ENCODE assay signal across 28 cellular contexts in genomic region chr3:99949956-99950670, GRCh38.
A peak's percentile ranks its signal among the peaks of the same experiment; 100 is the strongest.
DNase-seq lines count a peak whose midpoint lies in the region; ATAC-seq, FAIRE-seq and TF ChIP-seq lines count a peak whose summit lies in the region.
"Had no signal": no experiment of that assay in that cellular context is flagged by ENCODE, and none has a peak within 500 bp of the region (broad histone marks: within the 10 kb centered on the region; RNA-seq: fewer than 3 reads in every experiment).

No MANE protein-coding gene starts in this region.

- H4K20me1 ChIP-seq in astrocyte (ENCODE audit: insufficient read depth, low read length), result no peaks in the 10 kb centered on the region

- H3K27me3 ChIP-seq in astrocyte (ENCODE audit: insufficient read depth, low read length) (no peaks in the 10 kb centered on the region), stomach smooth muscle (ENCODE audit: control insufficient read depth in 1 of 2, insufficient read depth in 2 of 2, low read length in 2 of 2) (no peaks in the 10 kb centered on the region)
- H3K27me3 ChIP-seq: heart left ventricle, right lobe of liver had no signal

- H3K9me3 ChIP-seq in astrocyte (ENCODE audit: insufficient read depth, low read depth, low read length) (no peaks in the 10 kb centered on the region), stomach smooth muscle (ENCODE audit: control insufficient read depth in 2 of 2, low read length in 2 of 2) (no peaks in the 10 kb centered on the region)
- H3K9me3 ChIP-seq: heart left ventricle, right lobe of liver had no signal

- H3K4me1 Mint-ChIP-seq in astrocyte (ENCODE audit: low read depth, unreplicated experiment) (peaks cover 51% of the 10 kb centered on the region), osteocyte (ENCODE audit: unreplicated experiment) (peaks cover 32% of the 10 kb centered on the region)
- H3K4me1 Mint-ChIP-seq: central memory CD8-positive, alpha-beta T cell had no signal

- no peaks in the 10 kb centered on the region for H3K36me3 ChIP-seq in astrocyte (ENCODE audit: insufficient read depth, low read length)
- no peaks in the 10 kb centered on the region for H3K36me3 ChIP-seq in stomach smooth muscle (ENCODE audit: control insufficient read depth in 2 of 2, insufficient read depth in 2 of 2, low read length in 2 of 2)
- H3K36me3 ChIP-seq: heart left ventricle, right lobe of liver had no signal

- no peak for TF ChIP-seq CTCF in astrocyte (IDR thresholded peaks at IDR 0.05; ENCODE audit: insufficient read depth, low read depth, low read length)
- no peak for TF ChIP-seq CTCF in osteocyte (IDR thresholded peaks at IDR 0.05)

- no peaks in the 10 kb centered on the region for H3K27me3 Mint-ChIP-seq in astrocyte (ENCODE audit: low read depth, unreplicated experiment)
- no peaks in the 10 kb centered on the region for H3K27me3 Mint-ChIP-seq in osteocyte (ENCODE audit: unreplicated experiment)
- H3K27me3 Mint-ChIP-seq: activated CD8-positive, alpha-beta memory T cell treated with anti-CD3 and anti-CD28 coated beads, Interleukin-2, amount 10 ng/mL, durations not matched to agents 7 days and 5 days; CD4-positive, alpha-beta T cell; central memory CD8-positive, alpha-beta T cell; dendritic cell treated with granulocyte-macrophage colony-stimulating factor and Interleukin-4, amounts not matched to agents 40 ng/mL and 50 ng/mL, for 4 days had no signal

- no peak overlapping the region for H3K4me3 Mint-ChIP-seq in astrocyte (ENCODE audit: unreplicated experiment)
- H3K4me3 Mint-ChIP-seq in osteocyte (ENCODE audit: unreplicated experiment), result no peak overlapping the region
- H3K4me3 Mint-ChIP-seq: activated CD8-positive, alpha-beta memory T cell treated with anti-CD3 and anti-CD28 coated beads, Interleukin-2, amount 10 ng/mL, durations not matched to agents 7 days and 5 days; activated T-cell treated with anti-CD3 and anti-CD28 coated beads, Interleukin-2, amount 50 U/mL, for 4 hours; CD4-positive, alpha-beta T cell; central memory CD8-positive, alpha-beta T cell; dendritic cell treated with granulocyte-macrophage colony-stimulating factor and Interleukin-4, amounts not matched to agents 40 ng/mL and 50 ng/mL, for 4 days; T-helper 1 cell treated with Interleukin-12 subunit alpha and Interleukin-12 subunit beta and Interleukin-4 antibody, amounts not matched to agents 30 μg/mL and 1 μg/mL, for 36 hours had no signal

- no peaks in the 10 kb centered on the region for H3K79me2 ChIP-seq in astrocyte (ENCODE audit: insufficient read depth, low read length)
- H3K79me2 ChIP-seq: parathyroid adenoma had no signal

- no peak overlapping the region for H3K4me2 ChIP-seq in astrocyte (ENCODE audit: low read length)
- H3K4me2 ChIP-seq: KMS-11 had no signal

- H3K4me3 ChIP-seq in astrocyte (ENCODE audit: insufficient read depth, low read depth, low read length) (no peak overlapping the region), stomach smooth muscle (ENCODE audit: low read length in 2 of 2) (no peak overlapping the region)
- H3K4me3 ChIP-seq: heart left ventricle, right lobe of liver had no signal

- DNase-seq in astrocyte (ENCODE audit: low read depth) (no peak), osteocyte (ENCODE audit: extremely low spot score, unreplicated experiment) (no peak), NCI-H2107 treated with DMSO at 0.1 percent for 48 hours (lab: John Stamatoyannopoulos, UW; ENCODE audit: unreplicated experiment) (no peak)
- DNase-seq: activated CD4-positive, alpha-beta T cell treated with anti-CD3 and anti-CD28 coated beads, Interleukin-2, amount 50 U/mL, for 4 hours; activated CD8-positive, alpha-beta memory T cell treated with anti-CD3 and anti-CD28 coated beads, Interleukin-2, amount 10 ng/mL, durations not matched to agents 7 days and 5 days; activated T-cell treated with anti-CD3 and anti-CD28 coated beads, Interleukin-2, amount 50 U/mL, for 4 hours; CD4-positive, alpha-beta T cell; H7; heart left ventricle; kidney glomerular epithelial cell; NCI-H1417 treated with DMSO at 0.1 percent for 48 hours; NCI-H2029 treated with DMSO at 0.1 percent for 48 hours; NCI-H524 treated with DMSO at 0.1 percent for 48 hours; right lobe of liver; Right ventricle myocardium superior; stimulated activated CD4-positive, alpha-beta T cell treated with anti-CD3 and anti-CD28 coated beads, Interleukin-4, amount 100 ng/mL, for 1 hour had no signal

- H3K27ac Mint-ChIP-seq in astrocyte (ENCODE audit: unreplicated experiment) (peak overlapping the region; percentile 78), osteocyte (ENCODE audit: unreplicated experiment) (peak overlapping the region; percentile 54)
- H3K27ac Mint-ChIP-seq: activated CD8-positive, alpha-beta memory T cell treated with anti-CD3 and anti-CD28 coated beads, Interleukin-2, amount 10 ng/mL, durations not matched to agents 7 days and 5 days; CD4-positive, alpha-beta T cell; dendritic cell treated with granulocyte-macrophage colony-stimulating factor and Interleukin-4, amounts not matched to agents 40 ng/mL and 50 ng/mL, for 4 days; T-helper 1 cell treated with Interleukin-12 subunit alpha and Interleukin-12 subunit beta and Interleukin-4 antibody, amounts not matched to agents 30 μg/mL and 1 μg/mL, for 36 hours had no signal

- H3K27ac ChIP-seq in astrocyte (ENCODE audit: low read depth, low read length) (no peak overlapping the region), stomach smooth muscle (ENCODE audit: low read length) (peak overlapping the region; percentile 18)
- H3K27ac ChIP-seq: HL-60, KMS-11, parathyroid adenoma, right lobe of liver had no signal

- H3K9me3 Mint-ChIP-seq in astrocyte (ENCODE audit: unreplicated experiment) (no peaks in the 10 kb centered on the region), osteocyte (ENCODE audit: unreplicated experiment) (no peaks in the 10 kb centered on the region)
- H3K9me3 Mint-ChIP-seq: activated T-cell treated with anti-CD3 and anti-CD28 coated beads, Interleukin-2, amount 50 U/mL, for 4 hours; CD4-positive, alpha-beta T cell; central memory CD8-positive, alpha-beta T cell; dendritic cell treated with granulocyte-macrophage colony-stimulating factor and Interleukin-4, amounts not matched to agents 40 ng/mL and 50 ng/mL, for 4 days; T-helper 1 cell treated with Interleukin-12 subunit alpha and Interleukin-12 subunit beta and Interleukin-4 antibody, amounts not matched to agents 30 μg/mL and 1 μg/mL, for 36 hours had no signal

- H3K4me1 ChIP-seq in astrocyte (ENCODE audit: insufficient read depth, low read length), result peaks cover 36% of the 10 kb centered on the region
- H3K4me1 ChIP-seq in stomach smooth muscle (ENCODE audit: control insufficient read depth, insufficient read depth, low read length), result peaks cover 9% of the 10 kb centered on the region

- no peak overlapping the region for H2AFZ ChIP-seq in astrocyte (ENCODE audit: low read depth, low read length)

- no peak for FAIRE-seq in astrocyte (lab: Jason Lieb, UNC)

- H3K36me3 Mint-ChIP-seq in astrocyte (ENCODE audit: low read depth, unreplicated experiment), result no peaks in the 10 kb centered on the region
- H3K36me3 Mint-ChIP-seq in osteocyte (ENCODE audit: unreplicated experiment), result no peaks in the 10 kb centered on the region
- H3K36me3 Mint-ChIP-seq: activated CD8-positive, alpha-beta memory T cell treated with anti-CD3 and anti-CD28 coated beads, Interleukin-2, amount 10 ng/mL, durations not matched to agents 7 days and 5 days had no signal

- peak; percentile 30 for ATAC-seq in GM19463 (IDR thresholded peaks at IDR 0.05; ENCODE audit: unreplicated experiment)
- no peak for ATAC-seq in GM21737 (IDR thresholded peaks at IDR 0.05; ENCODE audit: unreplicated experiment)
- no peak for ATAC-seq in GM21423 (IDR thresholded peaks at IDR 0.05; ENCODE audit: unreplicated experiment)
- ATAC-seq: activated CD8-positive, alpha-beta memory T cell treated with anti-CD3 and anti-CD28 coated beads, Interleukin-2, amount 10 ng/mL, durations not matched to agents 7 days and 5 days; activated T-cell treated with anti-CD3 and anti-CD28 coated beads, Interleukin-2, amount 50 U/mL, for 4 hours; esophagus mucosa; heart left ventricle; right lobe of liver; SK-N-SH treated with all-trans-retinoic acid at 6 μM for 48 hours had no signal

- H3K9ac ChIP-seq in astrocyte (ENCODE audit: low read length) (no peak overlapping the region), stomach smooth muscle (ENCODE audit: low read length in 2 of 2) (no peak overlapping the region)
- H3K9ac ChIP-seq: KMS-11, parathyroid adenoma had no signal
